In genomic region chr11:59611570-59612565, GRCh38 we compare ENCODE assay signal across 9 cellular contexts. TPM values are rescaled to one million over a fixed set of nuclear protein-coding genes. Genes with fewer than 3 reads are reported as not detected.
DNase-seq lines count a peak whose midpoint lies in the region; ATAC-seq and TF ChIP-seq lines count a peak whose summit lies in the region.
"Had no signal": no experiment of that assay in that cellular context is flagged by ENCODE, and none has a peak within 500 bp of the region (broad histone marks: within the 10 kb centered on the region; RNA-seq: fewer than 3 reads in every experiment).

No MANE protein-coding gene starts in this region.

- ATAC-seq in CD8-positive, alpha-beta T cell, result no peak
- no peak for ATAC-seq in omental fat pad (ENCODE audit: low FRiP score)

- peaks cover 64% of the 10 kb centered on the region for H3K4me1 Mint-ChIP-seq in CD8-positive, alpha-beta T cell (ENCODE audit: low read depth)

- H3K4me3 ChIP-seq in CD8-positive, alpha-beta T cell (ENCODE audit: low read depth, low read length), result no peak overlapping the region
- H3K4me3 ChIP-seq in mucosa of stomach (ENCODE audit: low read length), result no peak overlapping the region

- no peaks in the 10 kb centered on the region for H3K9me3 ChIP-seq in CD8-positive, alpha-beta T cell (ENCODE audit: low read length)
- no peaks in the 10 kb centered on the region for H3K9me3 ChIP-seq in mucosa of stomach (ENCODE audit: control insufficient read depth, low read length)

- intact Hi-C loops in CD8-positive, alpha-beta T cell (cut with DNase I, micrococcal nuclease), result loop anchor here in 1 of 2 experiments (5.0 to 10.0 kb wide), 2 partner anchors 200 to 1947 kb away; partner anchors contain the start of genes MRPL16 and ZDHHC5

- H3K4me1 ChIP-seq in CD8-positive, alpha-beta T cell (ENCODE audit: insufficient read depth, low read length), result peaks cover 37% of the 10 kb centered on the region
- peaks cover 27% of the 10 kb centered on the region for H3K4me1 ChIP-seq in mucosa of stomach (ENCODE audit: control insufficient read depth, insufficient read depth, low read length)

- TF ChIP-seq CTCF in CD8-positive, alpha-beta T cell (IDR thresholded peaks at IDR 0.05), result no peak
- TF ChIP-seq CTCF in omental fat pad (IDR thresholded peaks at IDR 0.05), result no peak

- POLR2A ChIA-PET in CD8-positive, alpha-beta T cell (lab: Charles Lee), result interaction anchor here (0.6 to 1.4 kb wide), 3 partner anchors 9 to 1379 kb away, joined by 3 to 4 read pairs (median 3); no protein-coding TSS in a partner anchor

- CTCF ChIA-PET in CD8-positive, alpha-beta T cell (lab: Charles Lee), result interaction anchor here (0.9 to 1.2 kb wide), 3 partner anchors 14 to 190 kb away, joined by 3 read pairs; no protein-coding TSS in a partner anchor

- no peak overlapping the region for H3K4me3 Mint-ChIP-seq in CD8-positive, alpha-beta T cell

- no peaks in the 10 kb centered on the region for H3K9me3 Mint-ChIP-seq in CD8-positive, alpha-beta T cell

- H3K36me3 Mint-ChIP-seq in CD8-positive, alpha-beta T cell, result peaks cover 58% of the 10 kb centered on the region

- no peaks in the 10 kb centered on the region for H3K27me3 Mint-ChIP-seq in CD8-positive, alpha-beta T cell (ENCODE audit: low read depth)

- peak overlapping the region; percentile 34 for H3K27ac Mint-ChIP-seq in CD8-positive, alpha-beta T cell

- H3K9ac ChIP-seq in mucosa of stomach (ENCODE audit: low read length), result peak overlapping the region; percentile 31

- no peak overlapping the region for H3K27ac ChIP-seq in CD8-positive, alpha-beta T cell (ENCODE audit: low read depth, low read length)

- no peaks in the 10 kb centered on the region for H3K27me3 ChIP-seq in CD8-positive, alpha-beta T cell (ENCODE audit: insufficient read depth, low read length)
- no peaks in the 10 kb centered on the region for H3K27me3 ChIP-seq in mucosa of stomach (ENCODE audit: control insufficient read depth, insufficient read depth, low read length)

- H3K36me3 ChIP-seq in CD8-positive, alpha-beta T cell (ENCODE audit: insufficient read depth, low read length), result peaks cover 36% of the 10 kb centered on the region
- H3K36me3 ChIP-seq in mucosa of stomach (ENCODE audit: control insufficient read depth, insufficient read depth, low read length), result peaks cover 11% of the 10 kb centered on the region

- no peak for DNase-seq in CD8-positive, alpha-beta T cell
- DNase-seq in NCI-H1092 treated with DMSO at 0.1 percent for 48 hours (lab: John Stamatoyannopoulos, UW) (peak; percentile 87), astrocyte of the hippocampus (ENCODE audit: low read depth, low spot score) (peak; percentile 14), NCI-H1694 treated with DMSO at 0.1 percent for 48 hours (lab: John Stamatoyannopoulos, UW) (no peak), HK-2 (ENCODE audit: unreplicated experiment) (no peak), KG1 (lab: John Stamatoyannopoulos, UW) (no peak), omental fat pad (ENCODE audit: low spot score) (no peak)
- DNase-seq: posterior cingulate gyrus had no signal

RNA-seq across cellular contexts. Expression of gene OSBP, which starts 3.7 kb away (rescaled TPM):
- 10 to 100 TPM; 66.0 to 66.3 TPM for total RNA-seq in CD8-positive, alpha-beta T cell
- 10 to 100 TPM; 33.7 to 46.3 (median 35.1) TPM for total RNA-seq in omental fat pad

RNA-seq across cellular contexts. Expression of gene PATL1, which starts 57.0 kb away (rescaled TPM):
- total RNA-seq in CD8-positive, alpha-beta T cell, result 10 to 100 TPM; 59.5 to 59.6 TPM
- total RNA-seq in omental fat pad, result 10 to 100 TPM; 14.8 to 19.6 (median 17.1) TPM

Comparison
In these comparisons a context has a peak if more than half of its experiments do, and no peak if none do; other contexts are left out.
1. DNase-seq: peak in NCI-H1092 treated with DMSO at 0.1 percent for 48 hours (single experiment) and astrocyte of the hippocampus (single experiment); none in CD8-positive, alpha-beta T cell (0 of 7), NCI-H1694 treated with DMSO at 0.1 percent for 48 hours (single experiment), HK-2 (single experiment), KG1 (single experiment) and omental fat pad (single experiment).